ENCODE assay signal across 27 cellular contexts in the genomic region with DNA sequence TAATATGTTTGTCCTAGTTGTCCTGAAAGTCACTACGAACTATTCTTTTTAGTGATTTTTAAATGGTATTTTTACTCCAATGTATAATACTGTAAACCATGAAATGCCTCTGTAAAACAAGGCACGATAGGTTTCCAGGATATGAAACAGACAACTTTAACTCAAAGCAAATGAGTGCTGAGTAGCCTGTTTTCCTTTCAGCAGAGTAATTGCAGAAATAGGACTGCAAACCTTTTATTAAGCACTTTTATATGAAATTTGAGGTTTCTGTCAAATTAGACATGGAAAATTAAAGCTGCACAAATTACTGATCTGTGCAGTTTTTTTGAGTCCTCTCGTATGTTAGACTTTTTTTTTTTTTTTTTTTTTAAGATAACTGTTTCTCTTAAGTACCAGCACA. TPM values are rescaled to one million over a fixed set of nuclear protein-coding genes. Genes with fewer than 3 reads are reported as not detected.
DNase-seq lines count a peak whose midpoint lies in the region; ATAC-seq, FAIRE-seq and TF ChIP-seq lines count a peak whose summit lies in the region.
"Had no signal": no experiment of that assay in that cellular context is flagged by ENCODE, and none has a peak within 500 bp of the region (broad histone marks: within the 10 kb centered on the region; RNA-seq: fewer than 3 reads in every experiment).

No MANE protein-coding gene starts in this region.

- no peak for ATAC-seq in HG02852 (IDR thresholded peaks at IDR 0.05; ENCODE audit: unreplicated experiment)
- ATAC-seq in stimulated activated naive CD8-positive, alpha-beta T cell treated with anti-CD3 and anti-CD28 coated beads, Interleukin-15, Interleukin-2, amounts not matched to agents 100 U/mL and 50 U/mL, for 24 hours, result no peak
- ATAC-seq: GM23338 had no signal

- no peak overlapping the region for H3K4me3 Mint-ChIP-seq in CD14-positive monocyte
- no peak overlapping the region for H3K4me3 Mint-ChIP-seq in endodermal cell
- H3K4me3 Mint-ChIP-seq: CD8-positive, alpha-beta memory T cell; GM23338; H9; T-helper 1 cell treated with Interleukin-12 subunit alpha and Interleukin-12 subunit beta and Interleukin-4 antibody, amounts not matched to agents 30 μg/mL and 1 μg/mL, for 36 hours had no signal

- H3K27me3 ChIP-seq in DOHH2 (ENCODE audit: control insufficient read depth, low read length) (no peaks in the 10 kb centered on the region), KMS-11 (ENCODE audit: insufficient read depth, low read depth) (no peaks in the 10 kb centered on the region), SU-DHL-6 (ENCODE audit: low read length) (no peaks in the 10 kb centered on the region), endodermal cell (ENCODE audit: control insufficient read depth, insufficient read depth, low read length, poor library complexity, severe bottlenecking) (no peaks in the 10 kb centered on the region)

- no peak for DNase-seq in CD14-positive monocyte (ENCODE audit: low spot score)
- DNase-seq in endodermal cell, result no peak
- DNase-seq in stimulated activated naive CD8-positive, alpha-beta T cell treated with anti-CD3 and anti-CD28 coated beads, Interleukin-15, Interleukin-2, amounts not matched to agents 100 U/mL and 50 U/mL, for 24 hours, result no peak
- DNase-seq: C1 segment of cervical spinal cord; CD8-positive, alpha-beta memory T cell; DMS 273 treated with DMSO at 0.1 percent for 48 hours; DMS79; H9; NCI-H1092 treated with DMSO at 0.1 percent for 48 hours; NCI-H1436; NCI-H187; NCI-H2081 treated with DMSO at 0.1 percent for 48 hours; NCI-H2171; NCI-H226; NCI-H510A; NCI-H69; SW 1271 had no signal

- peaks cover 83% of the 10 kb centered on the region for H3K4me1 ChIP-seq in DOHH2 (ENCODE audit: control insufficient read depth, low read length)
- H3K4me1 ChIP-seq in KMS-11 (ENCODE audit: low read depth, poor library complexity, severe bottlenecking), result peaks cover 24% of the 10 kb centered on the region
- H3K4me1 ChIP-seq in endodermal cell (ENCODE audit: control insufficient read depth, insufficient read depth, low read length), result peaks cover 21% of the 10 kb centered on the region

- H3K9ac ChIP-seq in KMS-11, result no peak overlapping the region
- no peak overlapping the region for H3K9ac ChIP-seq in SU-DHL-6 (ENCODE audit: low read length)
- no peak overlapping the region for H3K9ac ChIP-seq in endodermal cell (ENCODE audit: extremely low read depth, low read length, poor library complexity, severe bottlenecking)

- H3K9me3 ChIP-seq in DOHH2 (ENCODE audit: control insufficient read depth, insufficient read depth, low read length), result no peaks in the 10 kb centered on the region
- H3K9me3 ChIP-seq in SU-DHL-6 (ENCODE audit: insufficient read depth, low read length), result no peaks in the 10 kb centered on the region
- H3K9me3 ChIP-seq in endodermal cell (ENCODE audit: control insufficient read depth, low read length), result no peaks in the 10 kb centered on the region

- peaks cover 15% of the 10 kb centered on the region for H3F3A ChIP-seq in DOHH2 (ENCODE audit: control insufficient read depth, insufficient read depth)
- peaks cover 54% of the 10 kb centered on the region for H3F3A ChIP-seq in SU-DHL-6 (ENCODE audit: insufficient read depth)

- H3K4me1 Mint-ChIP-seq in CD14-positive monocyte, result peaks cover 7% of the 10 kb centered on the region
- H3K4me1 Mint-ChIP-seq in endodermal cell, result peaks cover 45% of the 10 kb centered on the region

- H3K9me2 ChIP-seq in DOHH2 (replicated peaks; ENCODE audit: control insufficient read depth, low read length), result no peaks in the 10 kb centered on the region
- no peaks in the 10 kb centered on the region for H3K9me2 ChIP-seq in SU-DHL-6 (replicated peaks; ENCODE audit: insufficient read depth, low read length)

- H3K36me3 ChIP-seq in DOHH2 (ENCODE audit: control insufficient read depth, low read length) (0 out of 2 replicates have a peak, but pooled peaks cover 3% of the 10 kb centered on the region), KMS-11 (ENCODE audit: insufficient read depth) (no peaks in the 10 kb centered on the region), SU-DHL-6 (ENCODE audit: low read length) (0 out of 2 replicates have a peak, but pooled peaks cover 3% of the 10 kb centered on the region), endodermal cell (ENCODE audit: control insufficient read depth, insufficient read depth, low read length) (peaks cover 4% of the 10 kb centered on the region)

- H3K27ac Mint-ChIP-seq in CD14-positive monocyte, result no peak overlapping the region
- H3K27ac Mint-ChIP-seq in endodermal cell, result no peak overlapping the region
- H3K27ac Mint-ChIP-seq: CD8-positive, alpha-beta memory T cell; GM23338; H9; T-helper 1 cell treated with Interleukin-12 subunit alpha and Interleukin-12 subunit beta and Interleukin-4 antibody, amounts not matched to agents 30 μg/mL and 1 μg/mL, for 36 hours had no signal

- H3K27me3 Mint-ChIP-seq in CD14-positive monocyte (ENCODE audit: low read depth in 3 of 3) (peaks cover 0 to 2% (median 0%) of the 10 kb centered on the region in 3 donors), endodermal cell (ENCODE audit: insufficient read depth) (no peaks in the 10 kb centered on the region)
- H3K27me3 Mint-ChIP-seq: CD8-positive, alpha-beta memory T cell; IgD-negative memory B cell had no signal

- FAIRE-seq in islet of Langerhans (lab: Jason Lieb, UNC), result peak; percentile 87
- FAIRE-seq: RCC 7860 had no signal

- peak overlapping the region; percentile 10 for H3K4me2 ChIP-seq in DOHH2 (ENCODE audit: low read length)
- peak overlapping the region; percentile 13; the same call in 1 of the 2 replicates for H3K4me2 ChIP-seq in KMS-11
- H3K4me2 ChIP-seq in SU-DHL-6 (ENCODE audit: low read depth, low read length, poor library complexity, severe bottlenecking), result peak overlapping the region; percentile 41
- H3K4me2 ChIP-seq: GM23338 had no signal

- H3K4me3 ChIP-seq in DOHH2 (ENCODE audit: low read length) (no peak overlapping the region), KMS-11 (IDR thresholded peaks at IDR 0.05; ENCODE audit: insufficient read depth, low read depth, low read length) (no peak overlapping the region), SU-DHL-6 (ENCODE audit: insufficient read depth, low read length, poor library complexity, severe bottlenecking) (no peak overlapping the region), endodermal cell (ENCODE audit: low read length) (no peak overlapping the region)
- H3K4me3 ChIP-seq: GM23338 had no signal

- H4K20me1 ChIP-seq in DOHH2 (ENCODE audit: control insufficient read depth, insufficient read depth, low read depth, low read length) (peaks cover 29% of the 10 kb centered on the region), KMS-11 (ENCODE audit: insufficient read depth) (no peaks in the 10 kb centered on the region; the same call in 1 of the 2 replicates), SU-DHL-6 (ENCODE audit: low read depth, low read length) (peaks cover 33% of the 10 kb centered on the region; the same call in 1 of the 2 replicates)

- H3K9me3 Mint-ChIP-seq in CD14-positive monocyte (peaks cover 0 to 3% (median 0%) of the 10 kb centered on the region in 7 donors), endodermal cell (no peaks in the 10 kb centered on the region)
- H3K9me3 Mint-ChIP-seq: CD8-positive, alpha-beta memory T cell; GM23338; H9; IgD-negative memory B cell; T-helper 1 cell treated with Interleukin-12 subunit alpha and Interleukin-12 subunit beta and Interleukin-4 antibody, amounts not matched to agents 30 μg/mL and 1 μg/mL, for 36 hours had no signal

- WGBS in endodermal cell (ENCODE audit: insufficient coverage in 1 of 2, insufficient read length in 1 of 2), 2 experiments, result 98% methylated on average over 2 of the region's 3 CpGs; no CpG with 5 or more reads in 1 of the 2 experiments

- intact Hi-C loops in CD14-positive monocyte (cut with micrococcal nuclease), result no loop called here

- H3K27ac ChIP-seq in DOHH2 (ENCODE audit: low read depth, low read length) (no peak overlapping the region), KMS-11 (no peak overlapping the region), SU-DHL-6 (ENCODE audit: low read depth, low read length) (peak overlapping the region; percentile 45), endodermal cell (ENCODE audit: low read depth, low read length) (no peak overlapping the region)
- H3K27ac ChIP-seq: HL-60 had no signal

- H2AFZ ChIP-seq in KMS-11 (ENCODE audit: low read depth) (no peak overlapping the region), SU-DHL-6 (ENCODE audit: low read depth, low read length, severe bottlenecking) (no peak overlapping the region)
- H2AFZ ChIP-seq: GM23338 had no signal

- TF ChIP-seq CTCF in DOHH2 (IDR thresholded peaks at IDR 0.05; ENCODE audit: low read depth, low read length, poor library complexity, severe bottlenecking) (no peak), KMS-11 (conservative IDR thresholded peaks at IDR 0.05; ENCODE audit: low read depth, low read length) (no peak), SU-DHL-6 (IDR thresholded peaks at IDR 0.05; ENCODE audit: insufficient read depth, low read length, poor library complexity, severe bottlenecking) (no peak), CD14-positive monocyte (IDR thresholded peaks at IDR 0.05) (no peak), endodermal cell (conservative IDR thresholded peaks at IDR 0.05) (no peak)

- no peaks in the 10 kb centered on the region for H3K36me3 Mint-ChIP-seq in CD14-positive monocyte
- H3K36me3 Mint-ChIP-seq in endodermal cell (ENCODE audit: low read depth), result peaks cover 2% of the 10 kb centered on the region

- H3K79me2 ChIP-seq in DOHH2 (ENCODE audit: control insufficient read depth, low read length) (peaks cover 98% of the 10 kb centered on the region), KMS-11 (ENCODE audit: insufficient read depth, low read depth) (peaks cover 16% of the 10 kb centered on the region), SU-DHL-6 (ENCODE audit: insufficient read depth, low read length) (peaks cover 98% of the 10 kb centered on the region)

RNA-seq across cellular contexts. Expression of a gene that starts 16.2 kb away (rescaled TPM):
- 10 to 100 TPM; 47.9 to 92.6 TPM for polyA plus RNA-seq in CD14-positive monocyte
- total RNA-seq in endodermal cell, result 100 to 1,000 TPM; 115 to 131 TPM
- polyA plus RNA-seq in endodermal cell (2013, experiment 1 of 2), result 35.6 TPM
- 46.4 TPM for polyA plus RNA-seq in endodermal cell (2013, experiment 2 of 2)
